In genomic region chr4:38062894-38063168, GRCh38 we compare ENCODE assay signal across 14 cellular contexts.
DNase-seq lines count a peak whose midpoint lies in the region; ATAC-seq and TF ChIP-seq lines count a peak whose summit lies in the region.
"Had no signal": no experiment of that assay in that cellular context is flagged by ENCODE, and none has a peak within 500 bp of the region (broad histone marks: within the 10 kb centered on the region; RNA-seq: fewer than 3 reads in every experiment).

No MANE protein-coding gene starts in this region.

- H3K9me3 Mint-ChIP-seq in activated CD4-positive, alpha-beta T cell treated with anti-CD3 and anti-CD28 coated beads, Interleukin-2, amount 10 ng/mL, durations not matched to agents 24 days and 14 days = no peaks in the 10 kb centered on the region

- H3K9me3 ChIP-seq in mucosa of descending colon (no peaks in the 10 kb centered on the region), thoracic aorta (no peaks in the 10 kb centered on the region)
- H3K9me3 ChIP-seq: A549 had no signal

- TF ChIP-seq CTCF in mucosa of descending colon (IDR thresholded peaks at IDR 0.05) (no peak), thoracic aorta (IDR thresholded peaks at IDR 0.05) (no peak)

- no peaks in the 10 kb centered on the region for H3K27me3 Mint-ChIP-seq in activated CD4-positive, alpha-beta T cell treated with anti-CD3 and anti-CD28 coated beads, Interleukin-2, amount 10 ng/mL, durations not matched to agents 24 days and 14 days

- no peak overlapping the region for H3K27ac Mint-ChIP-seq in activated CD4-positive, alpha-beta T cell treated with anti-CD3 and anti-CD28 coated beads, Interleukin-2, amount 10 ng/mL, durations not matched to agents 24 days and 14 days

- no peaks in the 10 kb centered on the region for H3K36me3 ChIP-seq in mucosa of descending colon (ENCODE audit: low read depth)
- H3K36me3 ChIP-seq in thoracic aorta = peaks cover 21% of the 10 kb centered on the region

- H3K4me3 ChIP-seq in mucosa of descending colon = no peak overlapping the region
- H3K4me3 ChIP-seq in thoracic aorta = no peak overlapping the region
- H3K4me3 ChIP-seq: A549 had no signal

- H3K27ac ChIP-seq in cingulate gyrus (ENCODE audit: low read depth, low read length) = peak overlapping the region; percentile 21
- H3K27ac ChIP-seq in thoracic aorta = peak overlapping the region; percentile 1 to 20

- H3K4me1 Mint-ChIP-seq in activated CD4-positive, alpha-beta T cell treated with anti-CD3 and anti-CD28 coated beads, Interleukin-2, amount 10 ng/mL, durations not matched to agents 24 days and 14 days = peaks cover 12% of the 10 kb centered on the region

- intact Hi-C loops in activated CD4-positive, alpha-beta T cell treated with anti-CD3 and anti-CD28 coated beads, Interleukin-2, amount 10 ng/mL, durations not matched to agents 24 days and 14 days (cut with micrococcal nuclease) = loop anchor here (1.0 to 5.0 kb wide), 7 partner anchors 69 to 794 kb away; partner anchors contain the start of gene TLR6
- intact Hi-C loops in mucosa of descending colon (cut with DNase I, micrococcal nuclease) = loop anchor here in 1 of 2 donors (10.0 kb wide), 1 partner anchor 672 kb away; no protein-coding TSS in a partner anchor

- peak; percentile 75 for ATAC-seq in mucosa of descending colon
- no peak for ATAC-seq in thoracic aorta (ENCODE audit: insufficient number of reproducible peaks, low FRiP score, low read depth)
- ATAC-seq in GM21825 (IDR thresholded peaks at IDR 0.05; ENCODE audit: unreplicated experiment) = no peak
- ATAC-seq: A549 had no signal

- no peaks in the 10 kb centered on the region for H3K27me3 ChIP-seq in thoracic aorta (replicated peaks; ENCODE audit: insufficient read depth)

- DNase-seq in activated CD4-positive, alpha-beta T cell treated with anti-CD3 and anti-CD28 coated beads, Interleukin-2, amount 10 ng/mL, durations not matched to agents 24 days and 14 days = no peak
- no peak for DNase-seq in activated CD4-positive, alpha-beta T cell treated with anti-CD3 and anti-CD28 coated beads, Interleukin-2, amount 50 U/mL, for 4 hours
- DNase-seq in mucosa of descending colon = peak in 1 of 3 donors; percentile 41
- DNase-seq in thoracic aorta (ENCODE audit: low spot score) = no peak
- no peak for DNase-seq in NCI-H2029 treated with DMSO at 0.1 percent for 48 hours (lab: John Stamatoyannopoulos, UW)
- DNase-seq in pons (ENCODE audit: low spot score) = no peak
- DNase-seq: effector CD4-positive, alpha-beta T cell; HCEC 1CT; hippocampal formation; NCI-H2107; stimulated activated CD8-positive, alpha-beta memory T cell treated with anti-CD3 and anti-CD28 coated beads, Interleukin-4, amount 100 ng/mL, for 48 hours had no signal

- H3K4me1 ChIP-seq in mucosa of descending colon (ENCODE audit: low read depth) (peaks cover 3% of the 10 kb centered on the region), thoracic aorta (ENCODE audit: control insufficient read depth in 1 of 2, low read depth in 2 of 2) (peaks cover 4 to 26% of the 10 kb centered on the region in 2 donors)

- H3K36me3 Mint-ChIP-seq in activated CD4-positive, alpha-beta T cell treated with anti-CD3 and anti-CD28 coated beads, Interleukin-2, amount 10 ng/mL, durations not matched to agents 24 days and 14 days (ENCODE audit: low read depth) = peaks cover 30% of the 10 kb centered on the region

- H3K4me3 Mint-ChIP-seq in activated CD4-positive, alpha-beta T cell treated with anti-CD3 and anti-CD28 coated beads, Interleukin-2, amount 10 ng/mL, durations not matched to agents 24 days and 14 days = peak overlapping the region; percentile 88
